Comparison of ENCODE assay signal across 26 cellular contexts in the genomic region with DNA sequence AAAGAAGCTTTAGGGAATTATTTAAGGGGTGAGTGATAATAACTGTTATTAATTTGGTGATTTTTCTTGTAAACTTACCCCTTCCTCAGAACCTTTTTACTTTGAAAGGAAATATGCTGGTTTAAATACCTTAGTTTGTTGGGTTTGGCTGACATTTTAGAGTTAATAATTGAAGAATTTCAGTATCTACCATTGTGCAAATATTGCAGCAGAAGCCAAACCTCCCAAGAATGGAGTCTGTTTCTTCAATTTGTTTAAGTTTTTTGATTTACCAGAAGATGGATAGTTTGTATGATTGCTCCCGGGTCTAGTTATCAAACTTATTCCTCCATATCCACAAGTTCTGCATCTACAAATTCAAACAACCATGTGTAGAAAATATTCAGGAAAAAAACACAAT.
"Had no signal": no experiment of that assay in that cellular context is flagged by ENCODE, and none has a peak within 500 bp of the region (broad histone marks: within the 10 kb centered on the region; RNA-seq: fewer than 3 reads in every experiment).

No MANE protein-coding gene starts in this region.

- H3K4me1 ChIP-seq: ascending aorta had no signal

- H3K27me3 ChIP-seq: ascending aorta, brain microvascular endothelial cell, cardiac muscle cell had no signal

- DNase-seq: activated CD4-positive, alpha-beta T cell treated with anti-CD3 and anti-CD28 coated beads for 36 hours; activated CD8-positive, alpha-beta memory T cell treated with anti-CD3 and anti-CD28 coated beads, Interleukin-2, amount 50 U/mL, for 4 hours; activated CD8-positive, alpha-beta T cell treated with anti-CD3 and anti-CD28 coated beads for 36 hours; activated gamma-delta T cell treated with Interleukin-2 at 50 U/mL for 16 hours; activated naive CD4-positive, alpha-beta T cell treated with anti-CD3 and anti-CD28 coated beads, Interleukin-2, amount 10 ng/mL, durations not matched to agents 7 days and 5 days; activated T-cell treated with anti-CD3 and anti-CD28 coated beads, Interleukin-2, amount 50 U/mL, for 72 hours; amniotic stem cell; brain microvascular endothelial cell; Karpas-422; NCI-H1105 treated with DMSO at 0.1 percent for 48 hours; NCI-H146; NCI-H1930; NCI-H2171; NCI-H226; NCI-H526; NCI-H82; RPMI8226; T-cell had no signal

- H3K9me3 ChIP-seq: ascending aorta had no signal

- H3K9me3 Mint-ChIP-seq: activated CD8-positive, alpha-beta T cell treated with anti-CD3 and anti-CD28 coated beads for 36 hours; activated naive CD4-positive, alpha-beta T cell treated with anti-CD3 and anti-CD28 coated beads, Interleukin-2, amount 10 ng/mL, durations not matched to agents 7 days and 5 days; activated T-cell treated with anti-CD3 and anti-CD28 coated beads, Interleukin-2, amount 50 U/mL, for 72 hours; activated T-helper 2 cell treated with anti-CD3 and anti-CD28 coated beads, Interferon-gamma antibody, Interleukin-2, Interleukin-4, amounts not matched to agents 10 μg/mL and 5 μg/mL and 100 μg/mL, durations not matched to agents 14 hours and 24 hours and 36 hours; T-cell had no signal

- H3K4me3 Mint-ChIP-seq: activated CD4-positive, alpha-beta T cell treated with anti-CD3 and anti-CD28 coated beads for 36 hours; activated CD8-positive, alpha-beta T cell treated with anti-CD3 and anti-CD28 coated beads for 36 hours; activated naive CD4-positive, alpha-beta T cell treated with anti-CD3 and anti-CD28 coated beads, Interleukin-2, amount 10 ng/mL, durations not matched to agents 7 days and 5 days; activated T-cell treated with anti-CD3 and anti-CD28 coated beads, Interleukin-2, amount 50 U/mL, for 72 hours; T-cell had no signal

- FAIRE-seq: K562 had no signal

- H3K4me3 ChIP-seq: ascending aorta, cardiac muscle cell, K562, SK-N-MC had no signal

- ATAC-seq: activated CD4-positive, alpha-beta T cell treated with anti-CD3 and anti-CD28 coated beads for 36 hours; activated CD8-positive, alpha-beta T cell treated with anti-CD3 and anti-CD28 coated beads for 36 hours; activated T-cell treated with anti-CD3 and anti-CD28 coated beads, Interleukin-2, amount 50 U/mL, for 72 hours; K562; Panc1; Right ventricle myocardium inferior; T-cell had no signal

- H3K4me1 Mint-ChIP-seq: activated CD4-positive, alpha-beta T cell treated with anti-CD3 and anti-CD28 coated beads for 36 hours; activated naive CD4-positive, alpha-beta T cell treated with anti-CD3 and anti-CD28 coated beads, Interleukin-2, amount 10 ng/mL, durations not matched to agents 7 days and 5 days; T-cell had no signal

- H3K36me3 ChIP-seq: brain microvascular endothelial cell had no signal

- H3K27ac ChIP-seq: ascending aorta, brain microvascular endothelial cell, cardiac muscle cell, SK-N-MC, VCaP had no signal

- H3K27ac Mint-ChIP-seq: activated CD4-positive, alpha-beta T cell treated with anti-CD3 and anti-CD28 coated beads for 36 hours; activated CD8-positive, alpha-beta T cell treated with anti-CD3 and anti-CD28 coated beads for 36 hours; activated naive CD4-positive, alpha-beta T cell treated with anti-CD3 and anti-CD28 coated beads, Interleukin-2, amount 10 ng/mL, durations not matched to agents 7 days and 5 days; activated T-cell treated with anti-CD3 and anti-CD28 coated beads, Interleukin-2, amount 50 U/mL, for 72 hours; activated T-helper 2 cell treated with anti-CD3 and anti-CD28 coated beads, Interferon-gamma antibody, Interleukin-2, Interleukin-4, amounts not matched to agents 10 μg/mL and 5 μg/mL and 100 μg/mL, durations not matched to agents 14 hours and 24 hours and 36 hours; T-cell had no signal

- H3K27me3 Mint-ChIP-seq: activated CD4-positive, alpha-beta T cell treated with anti-CD3 and anti-CD28 coated beads for 36 hours; activated CD8-positive, alpha-beta T cell treated with anti-CD3 and anti-CD28 coated beads for 36 hours; activated naive CD4-positive, alpha-beta T cell treated with anti-CD3 and anti-CD28 coated beads, Interleukin-2, amount 10 ng/mL, durations not matched to agents 7 days and 5 days; T-cell had no signal

- H3K36me3 Mint-ChIP-seq: activated naive CD4-positive, alpha-beta T cell treated with anti-CD3 and anti-CD28 coated beads, Interleukin-2, amount 10 ng/mL, durations not matched to agents 7 days and 5 days had no signal
